In the genomic region with DNA sequence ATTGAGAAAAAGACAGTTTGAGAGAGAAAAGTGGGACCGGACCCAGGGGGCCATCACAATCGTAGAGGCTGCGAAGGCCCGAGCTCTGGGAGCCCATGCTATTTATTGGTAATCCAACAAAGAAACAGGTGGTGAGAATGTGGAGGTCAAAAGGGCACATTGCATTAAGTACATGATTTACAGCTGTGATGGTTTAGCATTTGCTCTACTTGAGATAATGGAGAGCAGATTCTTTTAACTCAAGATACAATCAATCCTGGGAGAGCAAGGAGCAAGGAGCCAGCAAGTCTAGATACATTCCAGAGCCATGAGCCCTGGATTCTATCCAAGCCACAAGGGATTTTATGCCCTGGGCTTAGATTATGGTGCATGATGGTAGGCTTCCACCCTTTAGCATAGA, we compare ENCODE assay signal across 1 cellular context. TPM values are rescaled to one million over a fixed set of nuclear protein-coding genes. Genes with fewer than 3 reads are reported as not detected.
"Had no signal": no experiment of that assay in that cellular context is flagged by ENCODE, and none has a peak within 500 bp of the region (broad histone marks: within the 10 kb centered on the region; RNA-seq: fewer than 3 reads in every experiment).

No MANE protein-coding gene starts in this region.

RNA-seq across cellular contexts. Expression of a gene that starts 13.3 kb away (rescaled TPM):
- total RNA-seq: HT-29 had no signal
